Comparison of ENCODE assay signal across 1 cellular context in the genomic region with DNA sequence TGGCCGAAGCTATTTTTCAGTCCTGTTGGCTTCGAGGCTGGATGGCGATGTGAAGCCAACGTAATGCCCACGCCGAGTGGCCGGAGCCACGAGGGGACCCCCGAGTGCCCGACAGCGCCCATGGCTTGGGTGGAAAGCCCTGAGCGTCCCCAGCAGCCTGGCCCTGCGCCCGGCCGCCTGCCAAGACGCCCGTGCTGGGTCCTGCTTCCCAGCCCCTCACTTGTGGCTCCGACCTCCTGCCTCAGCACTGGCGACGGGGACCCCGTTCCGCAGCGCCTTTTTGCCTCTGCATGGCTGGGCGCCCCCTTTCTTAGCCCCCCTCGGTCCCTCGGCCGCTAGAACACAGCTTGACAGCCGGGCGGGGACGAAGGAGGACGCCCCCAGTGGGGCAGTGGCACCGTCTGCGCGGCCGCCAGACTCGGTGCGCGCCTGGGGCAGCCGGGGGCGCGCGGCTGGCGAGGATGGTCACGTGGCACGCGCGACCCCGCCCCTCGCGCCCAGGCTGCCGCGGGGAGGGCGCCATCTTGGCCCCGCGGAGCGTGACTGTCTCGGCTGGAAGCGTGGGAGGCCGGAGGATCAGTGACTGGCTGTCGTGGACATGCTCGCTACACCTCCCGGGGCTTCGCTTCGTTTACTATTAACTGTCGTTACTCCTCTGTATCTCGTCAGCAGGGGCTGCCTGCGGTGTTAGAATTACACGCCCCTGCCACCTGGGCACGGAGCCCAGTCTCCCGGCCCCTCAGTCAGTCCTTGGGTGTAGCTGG.
TF ChIP-seq lines count a peak whose summit lies in the region.

No MANE protein-coding gene starts in this region.

TF ChIP-seq in HepG2, 621 proteins besides CTCF, POLR2A, EP300 and RAD21 (continued from another document and continues in another):
- TF ChIP-seq, protein P1, sequence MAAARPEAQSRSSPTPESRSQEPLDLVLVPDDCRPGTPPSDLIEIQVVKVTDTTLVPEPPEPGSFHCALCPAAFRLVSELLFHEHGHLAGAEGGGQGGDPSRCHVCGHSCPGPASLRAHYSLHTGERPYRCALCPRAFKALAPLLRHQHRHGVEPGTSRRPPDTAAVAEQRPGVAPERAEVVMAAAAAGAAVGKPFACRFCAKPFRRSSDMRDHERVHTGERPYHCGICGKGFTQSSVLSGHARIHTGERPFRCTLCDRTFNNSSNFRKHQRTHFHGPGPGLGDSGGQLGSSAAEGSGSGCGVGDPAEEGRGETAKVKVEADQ (CRISPR knock-in tag; IDR thresholded peaks at IDR 0.05; ENCODE audit: borderline replicate concordance), result peak; percentile 63; the same call in 1 of the 2 replicates
- TF ChIP-seq ZNF280D (CRISPR knock-in tag; IDR thresholded peaks at IDR 0.05), result 0 out of 2 replicates have a peak, but pooled peaks have one; percentile 15
- TF ChIP-seq ZBTB7A (CRISPR knock-in tag; IDR thresholded peaks at IDR 0.05), result peak; percentile 57
- TF ChIP-seq BHLHE40 (IDR thresholded peaks at IDR 0.05; ENCODE audit: low read length), result peak; percentile 67
- TF ChIP-seq ZNF777 (CRISPR knock-in tag; IDR thresholded peaks at IDR 0.05), result peak; percentile 98
- TF ChIP-seq ZNF562 (CRISPR knock-in tag; IDR thresholded peaks at IDR 0.05; ENCODE audit: borderline replicate concordance), result no peak
- peak; percentile 42; the same call in 1 of the 2 replicates for TF ChIP-seq GMEB1 (CRISPR knock-in tag; IDR thresholded peaks at IDR 0.05; ENCODE audit: borderline replicate concordance)
- TF ChIP-seq, protein P2, sequence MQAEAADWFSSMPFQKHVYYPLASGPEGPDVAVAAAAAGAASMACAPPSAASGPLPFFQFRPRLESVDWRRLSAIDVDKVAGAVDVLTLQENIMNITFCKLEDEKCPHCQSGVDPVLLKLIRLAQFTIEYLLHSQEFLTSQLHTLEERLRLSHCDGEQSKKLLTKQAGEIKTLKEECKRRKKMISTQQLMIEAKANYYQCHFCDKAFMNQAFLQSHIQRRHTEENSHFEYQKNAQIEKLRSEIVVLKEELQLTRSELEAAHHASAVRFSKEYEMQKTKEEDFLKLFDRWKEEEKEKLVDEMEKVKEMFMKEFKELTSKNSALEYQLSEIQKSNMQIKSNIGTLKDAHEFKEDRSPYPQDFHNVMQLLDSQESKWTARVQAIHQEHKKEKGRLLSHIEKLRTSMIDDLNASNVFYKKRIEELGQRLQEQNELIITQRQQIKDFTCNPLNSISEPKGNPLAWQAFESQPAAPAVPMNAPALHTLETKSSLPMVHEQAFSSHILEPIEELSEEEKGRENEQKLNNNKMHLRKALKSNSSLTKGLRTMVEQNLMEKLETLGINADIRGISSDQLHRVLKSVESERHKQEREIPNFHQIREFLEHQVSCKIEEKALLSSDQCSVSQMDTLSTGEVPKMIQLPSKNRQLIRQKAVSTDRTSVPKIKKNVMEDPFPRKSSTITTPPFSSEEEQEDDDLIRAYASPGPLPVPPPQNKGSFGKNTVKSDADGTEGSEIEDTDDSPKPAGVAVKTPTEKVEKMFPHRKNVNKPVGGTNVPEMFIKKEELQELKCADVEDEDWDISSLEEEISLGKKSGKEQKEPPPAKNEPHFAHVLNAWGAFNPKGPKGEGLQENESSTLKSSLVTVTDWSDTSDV (CRISPR knock-in tag; IDR thresholded peaks at IDR 0.05), result no peak
- peak; percentile 80 for TF ChIP-seq ARNT2 (CRISPR knock-in tag; IDR thresholded peaks at IDR 0.05; ENCODE audit: low read depth)
- TF ChIP-seq E2F5 (CRISPR knock-in tag; conservative IDR thresholded peaks at IDR 0.05), result no peak
- peak; percentile 40; the same call in 1 of the 2 replicates for TF ChIP-seq TMF1 (CRISPR knock-in tag; IDR thresholded peaks at IDR 0.05; ENCODE audit: low read depth)
- peak; percentile 70; the same call in 1 of the 2 replicates for TF ChIP-seq ZBTB43 (CRISPR knock-in tag; conservative IDR thresholded peaks at IDR 0.05)
- TF ChIP-seq TFDP1 (CRISPR knock-in tag; IDR thresholded peaks at IDR 0.05; ENCODE audit: borderline replicate concordance), result peak; percentile 77; the same call in 1 of the 2 replicates
- TF ChIP-seq IKZF4 (CRISPR knock-in tag; IDR thresholded peaks at IDR 0.05; ENCODE audit: borderline replicate concordance, low read depth, not compliant biosample characterization), result peak; percentile 76
- peak; percentile 61; the same call in 1 of the 2 replicates for TF ChIP-seq YEATS4 (CRISPR knock-in tag; IDR thresholded peaks at IDR 0.05; ENCODE audit: borderline replicate concordance)
- peak; percentile 93 for TF ChIP-seq HOXA3 (CRISPR knock-in tag; IDR thresholded peaks at IDR 0.05)
- peak; percentile 62; the same call in 1 of the 2 replicates for TF ChIP-seq CHCHD3 (CRISPR knock-in tag; IDR thresholded peaks at IDR 0.05)
- peak; percentile 70 for TF ChIP-seq SALL1 (CRISPR knock-in tag; IDR thresholded peaks at IDR 0.05)
- TF ChIP-seq, protein P3, sequence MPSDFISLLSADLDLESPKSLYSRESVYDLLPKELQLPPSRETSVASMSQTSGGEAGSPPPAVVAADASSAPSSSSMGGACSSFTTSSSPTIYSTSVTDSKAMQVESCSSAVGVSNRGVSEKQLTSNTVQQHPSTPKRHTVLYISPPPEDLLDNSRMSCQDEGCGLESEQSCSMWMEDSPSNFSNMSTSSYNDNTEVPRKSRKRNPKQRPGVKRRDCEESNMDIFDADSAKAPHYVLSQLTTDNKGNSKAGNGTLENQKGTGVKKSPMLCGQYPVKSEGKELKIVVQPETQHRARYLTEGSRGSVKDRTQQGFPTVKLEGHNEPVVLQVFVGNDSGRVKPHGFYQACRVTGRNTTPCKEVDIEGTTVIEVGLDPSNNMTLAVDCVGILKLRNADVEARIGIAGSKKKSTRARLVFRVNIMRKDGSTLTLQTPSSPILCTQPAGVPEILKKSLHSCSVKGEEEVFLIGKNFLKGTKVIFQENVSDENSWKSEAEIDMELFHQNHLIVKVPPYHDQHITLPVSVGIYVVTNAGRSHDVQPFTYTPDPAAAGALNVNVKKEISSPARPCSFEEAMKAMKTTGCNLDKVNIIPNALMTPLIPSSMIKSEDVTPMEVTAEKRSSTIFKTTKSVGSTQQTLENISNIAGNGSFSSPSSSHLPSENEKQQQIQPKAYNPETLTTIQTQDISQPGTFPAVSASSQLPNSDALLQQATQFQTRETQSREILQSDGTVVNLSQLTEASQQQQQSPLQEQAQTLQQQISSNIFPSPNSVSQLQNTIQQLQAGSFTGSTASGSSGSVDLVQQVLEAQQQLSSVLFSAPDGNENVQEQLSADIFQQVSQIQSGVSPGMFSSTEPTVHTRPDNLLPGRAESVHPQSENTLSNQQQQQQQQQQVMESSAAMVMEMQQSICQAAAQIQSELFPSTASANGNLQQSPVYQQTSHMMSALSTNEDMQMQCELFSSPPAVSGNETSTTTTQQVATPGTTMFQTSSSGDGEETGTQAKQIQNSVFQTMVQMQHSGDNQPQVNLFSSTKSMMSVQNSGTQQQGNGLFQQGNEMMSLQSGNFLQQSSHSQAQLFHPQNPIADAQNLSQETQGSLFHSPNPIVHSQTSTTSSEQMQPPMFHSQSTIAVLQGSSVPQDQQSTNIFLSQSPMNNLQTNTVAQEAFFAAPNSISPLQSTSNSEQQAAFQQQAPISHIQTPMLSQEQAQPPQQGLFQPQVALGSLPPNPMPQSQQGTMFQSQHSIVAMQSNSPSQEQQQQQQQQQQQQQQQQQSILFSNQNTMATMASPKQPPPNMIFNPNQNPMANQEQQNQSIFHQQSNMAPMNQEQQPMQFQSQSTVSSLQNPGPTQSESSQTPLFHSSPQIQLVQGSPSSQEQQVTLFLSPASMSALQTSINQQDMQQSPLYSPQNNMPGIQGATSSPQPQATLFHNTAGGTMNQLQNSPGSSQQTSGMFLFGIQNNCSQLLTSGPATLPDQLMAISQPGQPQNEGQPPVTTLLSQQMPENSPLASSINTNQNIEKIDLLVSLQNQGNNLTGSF (CRISPR knock-in tag; IDR thresholded peaks at IDR 0.05), result peak; percentile 56; the same call in 1 of the 2 replicates
- peak; percentile 80 for TF ChIP-seq RBFOX2 (IDR thresholded peaks at IDR 0.05; ENCODE audit: low read depth, low read length)
- 0 out of 2 replicates have a peak, but pooled peaks have one; percentile 10 for TF ChIP-seq EED (CRISPR knock-in tag; IDR thresholded peaks at IDR 0.05)
- peak; percentile 70; the same call in 1 of the 2 replicates for TF ChIP-seq ZNF556 (CRISPR knock-in tag; IDR thresholded peaks at IDR 0.05; ENCODE audit: borderline replicate concordance)
- TF ChIP-seq ZFP82 (CRISPR knock-in tag; IDR thresholded peaks at IDR 0.05; ENCODE audit: borderline replicate concordance), result no peak
- 0 out of 2 replicates have a peak, but pooled peaks have one; percentile 29 for TF ChIP-seq ZNF263 (CRISPR knock-in tag; IDR thresholded peaks at IDR 0.05)
- no peak for TF ChIP-seq MTF1 (CRISPR knock-in tag; IDR thresholded peaks at IDR 0.05)
- TF ChIP-seq ZNF782 (CRISPR knock-in tag; IDR thresholded peaks at IDR 0.05; ENCODE audit: borderline replicate concordance), result peak; percentile 39; the same call in 1 of the 2 replicates
- no peak for TF ChIP-seq NFIC (IDR thresholded peaks at IDR 0.05; ENCODE audit: low read length)
- TF ChIP-seq ZNF33B (CRISPR knock-in tag; IDR thresholded peaks at IDR 0.05), result peak; percentile 64; the same call in 1 of the 2 replicates
- TF ChIP-seq, protein P4, sequence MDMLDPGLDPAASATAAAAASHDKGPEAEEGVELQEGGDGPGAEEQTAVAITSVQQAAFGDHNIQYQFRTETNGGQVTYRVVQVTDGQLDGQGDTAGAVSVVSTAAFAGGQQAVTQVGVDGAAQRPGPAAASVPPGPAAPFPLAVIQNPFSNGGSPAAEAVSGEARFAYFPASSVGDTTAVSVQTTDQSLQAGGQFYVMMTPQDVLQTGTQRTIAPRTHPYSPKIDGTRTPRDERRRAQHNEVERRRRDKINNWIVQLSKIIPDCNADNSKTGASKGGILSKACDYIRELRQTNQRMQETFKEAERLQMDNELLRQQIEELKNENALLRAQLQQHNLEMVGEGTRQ (IDR thresholded peaks at IDR 0.05; ENCODE audit: low read depth, low read length), result peak; percentile 68
- TF ChIP-seq, protein P4 (CRISPR knock-in tag; IDR thresholded peaks at IDR 0.05; ENCODE audit: borderline replicate concordance), result peak; percentile 69
- peak; percentile 49; the same call in 1 of the 2 replicates for TF ChIP-seq ZNF605 (CRISPR knock-in tag; IDR thresholded peaks at IDR 0.05)
- peak; percentile 11; the same call in 1 of the 2 replicates for TF ChIP-seq SAP130 (CRISPR knock-in tag; IDR thresholded peaks at IDR 0.05; ENCODE audit: low read depth)
- peak; percentile 70 for TF ChIP-seq ZFX (CRISPR knock-in tag; IDR thresholded peaks at IDR 0.05; ENCODE audit: low read depth)
- TF ChIP-seq IRX3 (CRISPR knock-in tag; IDR thresholded peaks at IDR 0.05; ENCODE audit: borderline replicate concordance, low read depth), result peak; percentile 63; the same call in 1 of the 2 replicates
